Comparison of ENCODE assay signal across 21 cellular contexts in genomic region chr11:125261471-125262087, GRCh38.
DNase-seq lines count a peak whose midpoint lies in the region; ATAC-seq and TF ChIP-seq lines count a peak whose summit lies in the region.
"Had no signal": no experiment of that assay in that cellular context is flagged by ENCODE, and none has a peak within 500 bp of the region (broad histone marks: within the 10 kb centered on the region; RNA-seq: fewer than 3 reads in every experiment).

No MANE protein-coding gene starts in this region.

- intact Hi-C loops in IMR-90 (cut with micrococcal nuclease) (loop anchor here (5.0 to 10.0 kb wide), 3 partner anchors 86 to 611 kb away; no protein-coding TSS in a partner anchor), gastrocnemius medialis (cut with DNase I; ENCODE audit: low total_unique reads) (no loop called here)

- DNase-seq in IMR-90, result no peak
- DNase-seq in chondrocyte (ENCODE audit: low spot score), result no peak
- peak; percentile 45 for DNase-seq in mesenchymal stem cell
- no peak for DNase-seq in gastrocnemius medialis
- DNase-seq in cortex of kidney (lab: John Stamatoyannopoulos, UW), result no peak
- DNase-seq in SK-N-DZ (ENCODE audit: low spot score), result no peak
- DNase-seq: activated CD4-positive, alpha-beta T cell treated with anti-CD3 and anti-CD28 coated beads for 1 hour; activated naive CD4-positive, alpha-beta T cell; activated T-cell treated with anti-CD3 and anti-CD28 coated beads, Interleukin-2, amount 50 U/mL, for 24 hours; amniotic stem cell; CD4-positive, CD25-positive, alpha-beta regulatory T cell; effector memory CD4-positive, alpha-beta T cell; heart right ventricle; NCI-H1048; NCI-H1930; RPMI8226; stimulated activated naive CD4-positive, alpha-beta T cell treated with Interleukin-2 at 50 U/mL for 16 hours had no signal

- H4K8ac ChIP-seq in IMR-90 (ENCODE audit: low read depth in 2 of 2, low read length in 2 of 2) (peak overlapping the region in 1 of 2 experiments; percentile 98; a peak in 1 of 4 replicates), mesenchymal stem cell (ENCODE audit: low read length) (peak overlapping the region; percentile 55)

- H2BK12ac ChIP-seq in mesenchymal stem cell (ENCODE audit: low read length in 2 of 2), result peak overlapping the region; percentile 14 to 64

- H3K4me3 Mint-ChIP-seq in chondrocyte (ENCODE audit: unreplicated experiment), result peak overlapping the region; percentile 50
- H3K4me3 Mint-ChIP-seq: activated T-cell treated with anti-CD3 and anti-CD28 coated beads, Interleukin-2, amount 50 U/mL, for 24 hours; central memory CD8-positive, alpha-beta T cell had no signal

- peaks cover 13% of the 10 kb centered on the region for H3K9me1 ChIP-seq in IMR-90 (ENCODE audit: insufficient read depth, low read length)

- H3K18ac ChIP-seq in IMR-90 (ENCODE audit: low read depth, low read length) (peak overlapping the region; percentile 93; the same call in 1 of the 2 replicates), mesenchymal stem cell (ENCODE audit: low read depth in 1 of 2, low read length in 2 of 2) (peak overlapping the region; percentile 64 to 81)

- H3K9me3 ChIP-seq in IMR-90 (ENCODE audit: control insufficient read depth, insufficient read depth, low read length) (no peaks in the 10 kb centered on the region), mesenchymal stem cell (ENCODE audit: control insufficient read depth, low read length) (no peaks in the 10 kb centered on the region), gastrocnemius medialis (no peaks in the 10 kb centered on the region)
- H3K9me3 ChIP-seq: heart right ventricle had no signal

- peak overlapping the region; percentile 98 for H2BK120ac ChIP-seq in IMR-90 (ENCODE audit: low read depth, low read length)
- H2BK120ac ChIP-seq in mesenchymal stem cell (ENCODE audit: low read depth, low read length), result no peak overlapping the region

- POLR2A ChIA-PET in IMR-90 (lab: Charles Lee; ENCODE audit: unreplicated experiment), result no interaction called here

- peaks cover 32% of the 10 kb centered on the region for H3K4me1 ChIP-seq in IMR-90 (ENCODE audit: control insufficient read depth, insufficient read depth, low read length)
- H3K4me1 ChIP-seq in mesenchymal stem cell (ENCODE audit: control insufficient read depth, insufficient read depth, low read depth, low read length), result peaks cover 63% of the 10 kb centered on the region
- H3K4me1 ChIP-seq in gastrocnemius medialis, result peaks cover 30 to 33% of the 10 kb centered on the region in 2 donors

- peaks cover 96% of the 10 kb centered on the region for H3K4me1 Mint-ChIP-seq in chondrocyte (ENCODE audit: low read depth)
- H3K4me1 Mint-ChIP-seq: central memory CD8-positive, alpha-beta T cell had no signal

- no peak overlapping the region for H3K56ac ChIP-seq in IMR-90 (ENCODE audit: extremely low read depth, insufficient read depth, low read length)

- no peaks in the 10 kb centered on the region for H3K27me3 Mint-ChIP-seq in chondrocyte (ENCODE audit: low read depth)

- WGBS in IMR-90 (ENCODE audit: extremely low coverage in 2 of 2, insufficient read length in 1 of 2), 2 experiments, result 100% methylated on average over 3 of the region's 5 CpGs; no CpG with 5 or more reads in 1 of the 2 experiments
- 83% methylated on average over 5 of the region's 5 CpGs for whole genome bisulfite sequencing in mesenchymal stem cell

- H4K91ac ChIP-seq in IMR-90 (ENCODE audit: insufficient read depth, low read depth, low read length) (peak overlapping the region; percentile 97), mesenchymal stem cell (ENCODE audit: low read length) (peak overlapping the region; percentile 71)

- CTCF ChIA-PET in IMR-90 (lab: Yijun Ruan, JAX), result no interaction called here

- no peak overlapping the region for H2AFZ ChIP-seq in IMR-90 (replicated peaks; ENCODE audit: low read length, poor library complexity)
- H2AFZ ChIP-seq in mesenchymal stem cell (ENCODE audit: low read depth, low read length), result no peak overlapping the region

- H3K36me3 Mint-ChIP-seq in chondrocyte (ENCODE audit: low read depth), result no peaks in the 10 kb centered on the region
- H3K36me3 Mint-ChIP-seq: CD4-positive, CD25-positive, alpha-beta regulatory T cell had no signal

- H3K27me3 ChIP-seq in IMR-90 (ENCODE audit: control insufficient read depth, insufficient read depth, low read length) (no peaks in the 10 kb centered on the region), mesenchymal stem cell (ENCODE audit: control insufficient read depth in 1 of 2, insufficient read depth in 1 of 2, low read length in 2 of 2) (peaks cover 0 to 2% of the 10 kb centered on the region in 2 experiments), gastrocnemius medialis (no peaks in the 10 kb centered on the region)

- in situ Hi-C loops in IMR-90 (cut with MboI; ENCODE audit: low sequenced_read_pairs) (no loop called here), gastrocnemius medialis (cut with MboI; ENCODE audit: low sequenced_read_pairs in 4 of 4) (no loop called here)

- H4K20me1 ChIP-seq in IMR-90 (ENCODE audit: insufficient read depth, low read length), result no peaks in the 10 kb centered on the region

- no peak for TF ChIP-seq POLR2A in IMR-90 (IDR thresholded peaks at IDR 0.05; ENCODE audit: low read depth, low read length)
- no peak for TF ChIP-seq POLR2A in gastrocnemius medialis (IDR thresholded peaks at IDR 0.05)

- no peaks in the 10 kb centered on the region for H3K79me1 ChIP-seq in IMR-90 (ENCODE audit: low read depth in 1 of 2, low read length in 2 of 2)
- peaks cover 17% of the 10 kb centered on the region for H3K79me1 ChIP-seq in mesenchymal stem cell (replicated peaks; ENCODE audit: low read length, poor library complexity, severe bottlenecking)

- no peaks in the 10 kb centered on the region for H3K9me3 Mint-ChIP-seq in chondrocyte (ENCODE audit: low read depth)
- H3K9me3 Mint-ChIP-seq: activated T-cell treated with anti-CD3 and anti-CD28 coated beads, Interleukin-2, amount 50 U/mL, for 24 hours; CD4-positive, CD25-positive, alpha-beta regulatory T cell; central memory CD8-positive, alpha-beta T cell had no signal

- TF ChIP-seq RAD21 in IMR-90 (IDR thresholded peaks at IDR 0.05; ENCODE audit: low read length), result no peak

- H3K27ac ChIP-seq in IMR-90 (ENCODE audit: insufficient read depth, low read length), result no peak overlapping the region
- peak overlapping the region; percentile 99 for H3K27ac ChIP-seq in mesenchymal stem cell (ENCODE audit: low read length, poor library complexity, severe bottlenecking)
- H3K27ac ChIP-seq in gastrocnemius medialis, result no peak overlapping the region

- dilution Hi-C loops in IMR-90 (cut with HindIII; ENCODE audit: low sequenced_read_pairs, unreplicated experiment), result no loop called here

- no peak overlapping the region for H2BK5ac ChIP-seq in IMR-90 (ENCODE audit: low read depth, low read length, poor library complexity, severe bottlenecking)
- peak overlapping the region; percentile 99 for H2BK5ac ChIP-seq in mesenchymal stem cell (ENCODE audit: low read depth, low read length, poor library complexity, severe bottlenecking)

- H2AK9ac ChIP-seq in IMR-90 (replicated peaks; ENCODE audit: low read depth, low read length, poor library complexity), result peak overlapping the region; percentile 53

- H3K4ac ChIP-seq in IMR-90 (ENCODE audit: low read depth, low read length) (peak overlapping the region; percentile 98), mesenchymal stem cell (ENCODE audit: low read depth in 1 of 2, low read length in 2 of 2) (peak overlapping the region in 1 of 2 experiments; percentile 16)

- H2BK15ac ChIP-seq in IMR-90 (ENCODE audit: low read depth, low read length) (peak overlapping the region; percentile 32; the same call in 1 of the 3 replicates), mesenchymal stem cell (ENCODE audit: low read depth, poor library complexity, severe bottlenecking) (no peak overlapping the region)

- H3K23ac ChIP-seq in IMR-90 (ENCODE audit: low read depth, low read length) (peak overlapping the region; percentile 12; the same call in 1 of the 2 replicates), mesenchymal stem cell (ENCODE audit: low read length in 2 of 2) (no peak overlapping the region)

- H4K5ac ChIP-seq in IMR-90 (ENCODE audit: low read depth, low read length), result no peak overlapping the region; the same call in 1 of the 2 replicates

- TF ChIP-seq CTCF in IMR-90 (conservative IDR thresholded peaks at IDR 0.05; ENCODE audit: low read depth, low read length) (no peak), chondrocyte (IDR thresholded peaks at IDR 0.05) (no peak), gastrocnemius medialis (IDR thresholded peaks at IDR 0.05 in 4 of 5, conservative IDR thresholded peaks at IDR 0.05 in 1 of 5) (no peak)

- H3K36me3 ChIP-seq in IMR-90 (ENCODE audit: control insufficient read depth, insufficient read depth, low read length), result no peaks in the 10 kb centered on the region
- H3K36me3 ChIP-seq in mesenchymal stem cell (ENCODE audit: control insufficient read depth in 1 of 2, insufficient read depth in 2 of 2, low read depth in 1 of 2, low read length in 2 of 2), result peaks cover 0 to 15% of the 10 kb centered on the region in 2 experiments
- H3K36me3 ChIP-seq in gastrocnemius medialis, result no peaks in the 10 kb centered on the region
- H3K36me3 ChIP-seq: heart right ventricle had no signal

- peak overlapping the region; percentile 94; the same call in 1 of the 2 replicates for H3K14ac ChIP-seq in IMR-90 (replicated peaks; ENCODE audit: low read depth, low read length)
- H3K14ac ChIP-seq in mesenchymal stem cell (ENCODE audit: low read length in 2 of 2), result no peak overlapping the region

- H3K4me2 ChIP-seq in IMR-90 (ENCODE audit: low read depth, low read length) (no peak overlapping the region), mesenchymal stem cell (ENCODE audit: low read length, poor library complexity, severe bottlenecking) (no peak overlapping the region)

- no peak for ATAC-seq in IMR-90 (ENCODE audit: low read depth)
- peak; percentile 55 to 58 for ATAC-seq in gastrocnemius medialis
- no peak for ATAC-seq in HG02610 (IDR thresholded peaks at IDR 0.05; ENCODE audit: unreplicated experiment)
- ATAC-seq in GM21825 (IDR thresholded peaks at IDR 0.05; ENCODE audit: unreplicated experiment), result no peak

- BruUV-seq in IMR-90 (replicated peaks; lab: Mats Ljungman, UMichigan), result no TSS peak

- peak overlapping the region; percentile 99 for H3K27ac Mint-ChIP-seq in chondrocyte (ENCODE audit: unreplicated experiment)
- H3K27ac Mint-ChIP-seq: activated T-cell treated with anti-CD3 and anti-CD28 coated beads, Interleukin-2, amount 50 U/mL, for 24 hours; CD4-positive, CD25-positive, alpha-beta regulatory T cell had no signal

- H3K9ac ChIP-seq in IMR-90 (ENCODE audit: low read depth, low read length) (no peak overlapping the region), mesenchymal stem cell (ENCODE audit: low read length) (no peak overlapping the region)

- peak overlapping the region; percentile 96 for H2BK20ac ChIP-seq in IMR-90 (ENCODE audit: low read depth, low read length)

- H3K4me3 ChIP-seq in IMR-90 (ENCODE audit: insufficient read depth, low read depth, low read length) (no peak overlapping the region), mesenchymal stem cell (ENCODE audit: insufficient read depth in 1 of 2, low read depth in 1 of 2, low read length in 2 of 2) (no peak overlapping the region), gastrocnemius medialis (no peak overlapping the region)
- H3K4me3 ChIP-seq: skin epidermis had no signal

- H2AK5ac ChIP-seq in IMR-90 (ENCODE audit: low read depth, low read length) (peak overlapping the region; percentile 99; the same call in 1 of the 2 replicates), mesenchymal stem cell (ENCODE audit: low read length, severe bottlenecking) (peak overlapping the region; percentile 98)

Comparison
In these comparisons a context has a peak if more than half of its experiments do, and no peak if none do; other contexts are left out.
1. ATAC-seq: peak in gastrocnemius medialis (2 of 2); none in IMR-90 (single experiment), HG02610 (single experiment) and GM21825 (single experiment).